ENCODE assay signal across 13 cellular contexts in genomic region chr1:58997060-58997411, GRCh38.
A peak's percentile ranks its signal among the peaks of the same experiment; 100 is the strongest.
DNase-seq lines count a peak whose midpoint lies in the region; ATAC-seq and TF ChIP-seq lines count a peak whose summit lies in the region.
"Had no signal": no experiment of that assay in that cellular context is flagged by ENCODE, and none has a peak within 500 bp of the region (broad histone marks: within the 10 kb centered on the region; RNA-seq: fewer than 3 reads in every experiment).

No MANE protein-coding gene starts in this region.

- no peak for TF ChIP-seq EP300 in SK-N-SH (IDR thresholded peaks at IDR 0.05; ENCODE audit: borderline replicate concordance in 1 of 2, low read depth in 1 of 2, low read length in 1 of 2)

- no peaks in the 10 kb centered on the region for H3K79me2 ChIP-seq in SK-N-SH (ENCODE audit: insufficient read depth)
- no peaks in the 10 kb centered on the region for H3K79me2 ChIP-seq in parathyroid adenoma

- H3K27ac ChIP-seq in SK-N-SH (ENCODE audit: low read depth in 2 of 2, low read length in 1 of 2) (no peak overlapping the region), parathyroid adenoma (no peak overlapping the region)
- H3K27ac ChIP-seq: 22Rv1 had no signal

- H3K4me2 ChIP-seq in SK-N-SH (no peak overlapping the region), parathyroid adenoma (ENCODE audit: low read length) (no peak overlapping the region)

- POLR2A ChIA-PET in SK-N-SH (lab: Yijun Ruan, JAX) = no interaction called here
- POLR2A ChIA-PET in activated CD8-positive, alpha-beta T cell treated with anti-CD3 and anti-CD28 coated beads for 36 hours (lab: Charles Lee) = no interaction called here

- intact Hi-C loops in activated CD8-positive, alpha-beta T cell treated with anti-CD3 and anti-CD28 coated beads for 36 hours (cut with micrococcal nuclease) = no loop called here

- no peak overlapping the region for H3K4me3 Mint-ChIP-seq in activated CD8-positive, alpha-beta T cell treated with anti-CD3 and anti-CD28 coated beads for 36 hours
- H3K4me3 Mint-ChIP-seq: stimulated activated naive CD8-positive, alpha-beta T cell treated with anti-CD3 and anti-CD28 coated beads, Interleukin-15, Interleukin-2, amounts not matched to agents 100 ng/mL and 50 ng/mL, for 24 hours had no signal

- TF ChIP-seq CTCF in SK-N-SH (IDR thresholded peaks at IDR 0.05) = no peak
- no peak for TF ChIP-seq CTCF in parathyroid adenoma (IDR thresholded peaks at IDR 0.05)
- TF ChIP-seq CTCF in activated CD8-positive, alpha-beta T cell treated with anti-CD3 and anti-CD28 coated beads for 36 hours (IDR thresholded peaks at IDR 0.05) = no peak

- H3K9me3 Mint-ChIP-seq in activated CD8-positive, alpha-beta T cell treated with anti-CD3 and anti-CD28 coated beads for 36 hours = no peaks in the 10 kb centered on the region
- H3K9me3 Mint-ChIP-seq: stimulated activated naive CD8-positive, alpha-beta T cell treated with anti-CD3 and anti-CD28 coated beads, Interleukin-15, Interleukin-2, amounts not matched to agents 100 ng/mL and 50 ng/mL, for 24 hours had no signal

- H3F3A ChIP-seq in SK-N-SH (replicated peaks; ENCODE audit: insufficient read depth) = no peaks in the 10 kb centered on the region

- H3K27me3 Mint-ChIP-seq in activated CD8-positive, alpha-beta T cell treated with anti-CD3 and anti-CD28 coated beads for 36 hours = no peaks in the 10 kb centered on the region
- H3K27me3 Mint-ChIP-seq: stimulated activated naive CD8-positive, alpha-beta T cell treated with anti-CD3 and anti-CD28 coated beads, Interleukin-15, Interleukin-2, amounts not matched to agents 100 ng/mL and 50 ng/mL, for 24 hours had no signal

- TF ChIP-seq RAD21 in SK-N-SH (IDR thresholded peaks at IDR 0.05; ENCODE audit: low read length) = no peak

- peak overlapping the region; percentile 24; the same call in 1 of the 2 replicates for H2AFZ ChIP-seq in SK-N-SH (ENCODE audit: low read depth)
- H2AFZ ChIP-seq in parathyroid adenoma = peak overlapping the region; percentile 53

- H3K36me3 Mint-ChIP-seq in activated CD8-positive, alpha-beta T cell treated with anti-CD3 and anti-CD28 coated beads for 36 hours (ENCODE audit: low read depth) = no peaks in the 10 kb centered on the region

- no peak overlapping the region for H3K27ac Mint-ChIP-seq in activated CD8-positive, alpha-beta T cell treated with anti-CD3 and anti-CD28 coated beads for 36 hours
- H3K27ac Mint-ChIP-seq: stimulated activated naive CD8-positive, alpha-beta T cell treated with anti-CD3 and anti-CD28 coated beads, Interleukin-15, Interleukin-2, amounts not matched to agents 100 ng/mL and 50 ng/mL, for 24 hours had no signal

- H3K4me1 ChIP-seq in SK-N-SH (ENCODE audit: control insufficient read depth in 1 of 2, insufficient read depth in 2 of 2, low read depth in 1 of 2, low read length in 1 of 2) (no peaks in the 10 kb centered on the region), parathyroid adenoma (peaks cover 4% of the 10 kb centered on the region)

- CTCF ChIA-PET in SK-N-SH (lab: Yijun Ruan, JAX) = no interaction called here
- CTCF ChIA-PET in activated CD8-positive, alpha-beta T cell treated with anti-CD3 and anti-CD28 coated beads for 36 hours (lab: Charles Lee) = interaction anchor here (1.1 kb wide), 1 partner anchor 55 kb away, joined by 3 read pairs; no protein-coding TSS in a partner anchor

- no peaks in the 10 kb centered on the region for H3K9me3 ChIP-seq in SK-N-SH
- no peaks in the 10 kb centered on the region for H3K9me3 ChIP-seq in parathyroid adenoma (ENCODE audit: control insufficient read depth, low read length)

- no peak for DNase-seq in SK-N-SH
- no peak for DNase-seq in activated CD8-positive, alpha-beta T cell treated with anti-CD3 and anti-CD28 coated beads for 36 hours
- DNase-seq in NCI-H446 treated with DMSO at 0.1 percent for 48 hours (lab: John Stamatoyannopoulos, UW) = no peak
- DNase-seq in activated naive CD4-positive, alpha-beta T cell treated with anti-CD3 and anti-CD28 coated beads, Interleukin-2, amount 50 U/mL, for 16 hours = no peak
- DNase-seq: hypothalamus; stimulated activated CD4-positive, alpha-beta T cell treated with anti-CD3 and anti-CD28 coated beads, Interleukin-1b, Interleukin-23, amount 100 ng/mL, for 48 hours had no signal

- no peaks in the 10 kb centered on the region for H3K36me3 ChIP-seq in SK-N-SH (replicated peaks in 1 of 2; ENCODE audit: control insufficient read depth in 1 of 2, insufficient read depth in 2 of 2, low read length in 1 of 2)
- no peaks in the 10 kb centered on the region for H3K36me3 ChIP-seq in parathyroid adenoma (ENCODE audit: control insufficient read depth, insufficient read depth, low read length)

- no peaks in the 10 kb centered on the region for H4K20me1 ChIP-seq in SK-N-SH (ENCODE audit: insufficient read depth)

- H3K9me2 ChIP-seq in SK-N-SH = no peaks in the 10 kb centered on the region

- H3K27me3 ChIP-seq in SK-N-SH (ENCODE audit: insufficient read depth) (no peaks in the 10 kb centered on the region), parathyroid adenoma (ENCODE audit: control insufficient read depth, insufficient read depth, low read length) (no peaks in the 10 kb centered on the region)

- peaks cover 6% of the 10 kb centered on the region for H3K4me1 Mint-ChIP-seq in activated CD8-positive, alpha-beta T cell treated with anti-CD3 and anti-CD28 coated beads for 36 hours (ENCODE audit: low read depth)

- WGBS in SK-N-SH (ENCODE audit: low lambda C conversion rate) = 70% methylated on average over 1 of the region's 1 CpG

- ATAC-seq in SK-N-SH treated with all-trans-retinoic acid at 6 μM for 48 hours (no peak), GM21723 (IDR thresholded peaks at IDR 0.05; ENCODE audit: unreplicated experiment) (peak; percentile 73), HG03139 (IDR thresholded peaks at IDR 0.05; ENCODE audit: unreplicated experiment) (peak; percentile 48)
- no peak for ATAC-seq in activated CD8-positive, alpha-beta T cell treated with anti-CD3 and anti-CD28 coated beads for 36 hours

- H3K4me3 ChIP-seq in SK-N-SH (ENCODE audit: low read depth in 2 of 2, low read length in 1 of 2) (no peak overlapping the region), parathyroid adenoma (ENCODE audit: low read depth, low read length) (no peak overlapping the region)
- H3K4me3 ChIP-seq: lung had no signal

- H3K9ac ChIP-seq in SK-N-SH (no peak overlapping the region), parathyroid adenoma (no peak overlapping the region)

TF ChIP-seq in SK-N-SH, 30 proteins besides CTCF, POLR2A, EP300 and RAD21 (continues in another document):
- TF ChIP-seq RCOR1 (IDR thresholded peaks at IDR 0.05; ENCODE audit: low read length) (no peak), ELF1 (IDR thresholded peaks at IDR 0.05) (no peak), TEAD4 (IDR thresholded peaks at IDR 0.05; ENCODE audit: borderline replicate concordance, insufficient read depth) (no peak), MEF2A (IDR thresholded peaks at IDR 0.05; ENCODE audit: borderline replicate concordance, low read depth) (no peak), NFIC (IDR thresholded peaks at IDR 0.05; ENCODE audit: borderline replicate concordance) (no peak)

TF ChIP-seq in SK-N-SH treated with all-trans-retinoic acid at 6 μM for 48 hours, 23 proteins besides CTCF, POLR2A, EP300 and RAD21 (continues in another document):
- TF ChIP-seq ZNF565 (CRISPR knock-in tag; conservative IDR thresholded peaks at IDR 0.05; ENCODE audit: low read depth) (no peak), POU6F1 (CRISPR knock-in tag; IDR thresholded peaks at IDR 0.05; ENCODE audit: borderline replicate concordance, low read depth) (no peak), TCF4 (CRISPR knock-in tag; IDR thresholded peaks at IDR 0.05; ENCODE audit: borderline replicate concordance) (no peak), SNAI2 (CRISPR knock-in tag; IDR thresholded peaks at IDR 0.05) (no peak), PPARA (CRISPR knock-in tag; IDR thresholded peaks at IDR 0.05; ENCODE audit: borderline replicate concordance) (no peak), ZC3H10 (CRISPR knock-in tag; IDR thresholded peaks at IDR 0.05) (no peak)
- TF ChIP-seq, protein P1, sequence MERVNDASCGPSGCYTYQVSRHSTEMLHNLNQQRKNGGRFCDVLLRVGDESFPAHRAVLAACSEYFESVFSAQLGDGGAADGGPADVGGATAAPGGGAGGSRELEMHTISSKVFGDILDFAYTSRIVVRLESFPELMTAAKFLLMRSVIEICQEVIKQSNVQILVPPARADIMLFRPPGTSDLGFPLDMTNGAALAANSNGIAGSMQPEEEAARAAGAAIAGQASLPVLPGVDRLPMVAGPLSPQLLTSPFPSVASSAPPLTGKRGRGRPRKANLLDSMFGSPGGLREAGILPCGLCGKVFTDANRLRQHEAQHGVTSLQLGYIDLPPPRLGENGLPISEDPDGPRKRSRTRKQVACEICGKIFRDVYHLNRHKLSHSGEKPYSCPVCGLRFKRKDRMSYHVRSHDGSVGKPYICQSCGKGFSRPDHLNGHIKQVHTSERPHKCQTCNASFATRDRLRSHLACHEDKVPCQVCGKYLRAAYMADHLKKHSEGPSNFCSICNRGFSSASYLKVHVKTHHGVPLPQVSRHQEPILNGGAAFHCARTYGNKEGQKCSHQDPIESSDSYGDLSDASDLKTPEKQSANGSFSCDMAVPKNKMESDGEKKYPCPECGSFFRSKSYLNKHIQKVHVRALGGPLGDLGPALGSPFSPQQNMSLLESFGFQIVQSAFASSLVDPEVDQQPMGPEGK (CRISPR knock-in tag; IDR thresholded peaks at IDR 0.05; ENCODE audit: borderline replicate concordance) = no peak

Comparison
In these comparisons a context has a peak if more than half of its experiments do, and no peak if none do; other contexts are left out.
1. ATAC-seq: peak in GM21723 (single experiment) and HG03139 (single experiment); none in SK-N-SH treated with all-trans-retinoic acid at 6 μM for 48 hours (single experiment) and activated CD8-positive, alpha-beta T cell treated with anti-CD3 and anti-CD28 coated beads for 36 hours (single experiment).